ENCODE assay signal across 8 cellular contexts in the genomic region with DNA sequence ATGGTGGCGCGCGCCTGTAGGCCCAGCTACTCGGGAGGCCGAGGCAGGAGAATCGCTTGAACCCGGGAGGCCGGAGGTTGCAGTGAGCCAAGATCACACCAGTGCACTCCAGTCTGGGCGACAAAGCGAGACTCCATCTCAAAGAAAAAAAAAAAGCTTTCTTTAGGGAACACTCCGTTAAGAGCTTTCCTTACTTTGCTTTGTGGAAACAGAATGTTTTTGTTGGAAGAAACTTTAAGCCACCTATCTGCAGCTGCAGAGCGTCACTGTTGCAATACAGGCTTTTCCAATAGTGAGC. TPM values are rescaled to one million over a fixed set of nuclear protein-coding genes. Genes with fewer than 3 reads are reported as not detected.
DNase-seq lines count a peak whose midpoint lies in the region; ATAC-seq and TF ChIP-seq lines count a peak whose summit lies in the region.

No MANE protein-coding gene starts in this region.

- no peaks in the 10 kb centered on the region for H3K27me3 Mint-ChIP-seq in CD8-positive, alpha-beta memory T cell
- peaks cover 3% of the 10 kb centered on the region for H3K27me3 Mint-ChIP-seq in progenitor cell of endocrine pancreas

- H3K9ac ChIP-seq in endocrine pancreas (ENCODE audit: control insufficient read depth, insufficient read depth, low read length), result no peak overlapping the region

- in situ Hi-C loops in Panc1 (cut with HindIII; ENCODE audit: low pct_unique_long_range_greater_than_20kb, low sequenced_read_pairs), result no loop called here

- peak overlapping the region; percentile 98 for H3K4me3 ChIP-seq in CD8-positive, alpha-beta memory T cell (ENCODE audit: low read length)
- H3K4me3 ChIP-seq in Panc1 (ENCODE audit: low read depth in 2 of 2, low read length in 2 of 2) (peak overlapping the region; percentile 76 to 98), endocrine pancreas (ENCODE audit: control insufficient read depth, insufficient read depth, low read length) (peak overlapping the region; percentile 39), BE2C (ENCODE audit: low read depth, low read length) (no peak overlapping the region)

- BruUV-seq in Panc1 (replicated peaks; lab: Mats Ljungman, UMichigan), result no TSS peak

- H3K36me3 ChIP-seq in CD8-positive, alpha-beta memory T cell (ENCODE audit: insufficient read depth, low read length), result no peaks in the 10 kb centered on the region
- H3K36me3 ChIP-seq in Panc1 (ENCODE audit: control insufficient read depth, insufficient read depth, low read length) (no peaks in the 10 kb centered on the region; the same call in 1 of the 2 replicates), endocrine pancreas (ENCODE audit: control insufficient read depth, insufficient read depth, low read length) (no peaks in the 10 kb centered on the region), BE2C (no peaks in the 10 kb centered on the region)

- intact Hi-C loops in Panc1 (cut with micrococcal nuclease; ENCODE audit: unreplicated experiment), result no loop called here

- H3K36me3 Mint-ChIP-seq in CD8-positive, alpha-beta memory T cell, result peaks cover 5 to 26% (median 14%) of the 10 kb centered on the region in 3 donors
- H3K36me3 Mint-ChIP-seq in progenitor cell of endocrine pancreas (ENCODE audit: insufficient read depth), result no peaks in the 10 kb centered on the region

- H3K9me3 ChIP-seq in CD8-positive, alpha-beta memory T cell (ENCODE audit: low read length), result no peaks in the 10 kb centered on the region
- H3K9me3 ChIP-seq in Panc1 (ENCODE audit: control insufficient read depth, insufficient read depth, low read depth, low read length) (no peaks in the 10 kb centered on the region), endocrine pancreas (ENCODE audit: control insufficient read depth, low read length) (no peaks in the 10 kb centered on the region), BE2C (no peaks in the 10 kb centered on the region)

- peak overlapping the region; percentile 87 for H3K27ac ChIP-seq in CD8-positive, alpha-beta memory T cell (ENCODE audit: low read depth, low read length)
- H3K27ac ChIP-seq in Panc1 (ENCODE audit: low read length), result peak overlapping the region; percentile 87

- peaks cover 27 to 45% (median 36%) of the 10 kb centered on the region in 3 donors for H3K4me1 Mint-ChIP-seq in CD8-positive, alpha-beta memory T cell
- H3K4me1 Mint-ChIP-seq in progenitor cell of endocrine pancreas (ENCODE audit: low read depth), result peaks cover 4% of the 10 kb centered on the region

- POLR2A ChIA-PET in CD8-positive, alpha-beta memory T cell (lab: Charles Lee), result interaction anchor here (0.7 to 3.5 kb wide), 3 partner anchors 16 to 172 kb away, joined by 3 to 95 read pairs (median 62); no protein-coding TSS in a partner anchor
- POLR2A ChIA-PET in Panc1 (lab: Charles Lee), result interaction anchor here (1.1 kb wide), 1 partner anchor 27 kb away, joined by 13 read pairs; no protein-coding TSS in a partner anchor

- peaks cover 37% of the 10 kb centered on the region for H3K4me1 ChIP-seq in CD8-positive, alpha-beta memory T cell (ENCODE audit: insufficient read depth, low read length)
- peaks cover 5% of the 10 kb centered on the region for H3K4me1 ChIP-seq in Panc1 (ENCODE audit: control insufficient read depth, insufficient read depth, low read length)
- H3K4me1 ChIP-seq in endocrine pancreas (ENCODE audit: control insufficient read depth, insufficient read depth, low read length), result no peaks in the 10 kb centered on the region
- H3K4me1 ChIP-seq in BE2C, result no peaks in the 10 kb centered on the region

- H3K27me3 ChIP-seq in CD8-positive, alpha-beta memory T cell (ENCODE audit: insufficient read depth, low read length, poor library complexity, severe bottlenecking), result no peaks in the 10 kb centered on the region
- no peaks in the 10 kb centered on the region for H3K27me3 ChIP-seq in Panc1 (ENCODE audit: control insufficient read depth, insufficient read depth, low read length)
- H3K27me3 ChIP-seq in endocrine pancreas (ENCODE audit: control insufficient read depth, insufficient read depth, low read length), result no peaks in the 10 kb centered on the region
- H3K27me3 ChIP-seq in BE2C, result no peaks in the 10 kb centered on the region

- H3K9me3 Mint-ChIP-seq in CD8-positive, alpha-beta memory T cell, result peaks cover 0 to 9% (median 2%) of the 10 kb centered on the region in 5 donors
- peaks cover 4% of the 10 kb centered on the region for H3K9me3 Mint-ChIP-seq in progenitor cell of endocrine pancreas (ENCODE audit: low read depth)

- TF ChIP-seq CTCF in Panc1 (IDR thresholded peaks at IDR 0.05) (no peak), progenitor cell of endocrine pancreas (IDR thresholded peaks at IDR 0.05; ENCODE audit: unreplicated experiment) (no peak), BE2C (IDR thresholded peaks at IDR 0.05; ENCODE audit: low read depth, low read length) (no peak)

- ATAC-seq in Panc1 (no peak), GM21619 (IDR thresholded peaks at IDR 0.05; ENCODE audit: unreplicated experiment) (no peak)

- CTCF ChIA-PET in CD8-positive, alpha-beta memory T cell (lab: Charles Lee), result interaction anchor here (1.0 to 3.2 kb wide), 13 partner anchors 9 to 100 kb away, joined by 3 to 22 read pairs (median 8); no protein-coding TSS in a partner anchor
- CTCF ChIA-PET in Panc1 (lab: Charles Lee), result no interaction called here

- peak overlapping the region; percentile 76 to 100 (median 92) for H3K4me3 Mint-ChIP-seq in CD8-positive, alpha-beta memory T cell
- peak overlapping the region; percentile 80 for H3K4me3 Mint-ChIP-seq in progenitor cell of endocrine pancreas (ENCODE audit: low read depth)

- peak overlapping the region; percentile 23 to 97 (median 93) for H3K27ac Mint-ChIP-seq in CD8-positive, alpha-beta memory T cell
- peak overlapping the region; percentile 93 for H3K27ac Mint-ChIP-seq in progenitor cell of endocrine pancreas

- DNase-seq in CD8-positive, alpha-beta memory T cell, result no peak
- DNase-seq in Panc1 (ENCODE audit: low read depth, low spot score) (no peak), progenitor cell of endocrine pancreas (ENCODE audit: low spot score, unreplicated experiment) (no peak), hepatic stellate cell (ENCODE audit: low spot score) (no peak), BE2C (no peak)
- no peak for DNase-seq in central memory CD4-positive, alpha-beta T cell

RNA-seq across cellular contexts. Expression of gene TPK1, which starts 0.6 kb away (rescaled TPM):
- 10 to 100 TPM; 18.0 to 19.0 TPM for total RNA-seq in CD8-positive, alpha-beta memory T cell
- polyA plus RNA-seq in CD8-positive, alpha-beta memory T cell, result 20.1 TPM
- total RNA-seq in Panc1 (2021; ENCODE audit: unreplicated experiment) (3.3 TPM), progenitor cell of endocrine pancreas (2.2 and 2.5 TPM in 2 replicates)
- 2.5 TPM for polyA plus RNA-seq in Panc1 (2012; ENCODE audit: insufficient read length)
- polyA plus RNA-seq in BE2C (2012; ENCODE audit: insufficient read depth, insufficient read length, low read depth), result 2.5 TPM
